Comparison of ENCODE assay signal across 17 cellular contexts in the genomic region with DNA sequence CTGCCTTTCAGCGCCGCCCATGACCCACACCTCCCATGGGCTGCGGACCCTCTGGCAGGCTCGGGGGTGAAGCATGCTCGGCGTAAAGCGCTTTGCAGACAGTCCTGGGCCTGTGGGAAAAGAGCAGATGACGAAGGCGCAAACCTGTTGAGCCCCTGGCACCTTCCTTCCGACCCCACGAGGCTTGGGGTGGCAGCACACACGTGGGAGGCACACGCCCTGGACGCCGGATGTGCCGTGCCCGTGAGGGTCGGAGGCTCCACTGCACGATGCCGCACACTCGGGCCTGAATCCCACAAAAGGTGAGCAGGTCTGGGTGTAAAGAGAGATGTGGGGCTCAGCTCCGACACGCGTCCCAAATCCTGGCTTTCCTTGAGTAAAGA.
"Had no signal": no experiment of that assay in that cellular context is flagged by ENCODE, and none has a peak within 500 bp of the region (broad histone marks: within the 10 kb centered on the region; RNA-seq: fewer than 3 reads in every experiment).

No MANE protein-coding gene starts in this region.

- H3K27ac ChIP-seq: coronary artery, heart left ventricle, neutrophil had no signal

- DNase-seq: effector CD4-positive, alpha-beta T cell; endodermal cell; hippocampal formation; kidney glomerular epithelial cell; mesenchymal stem cell; naive B cell; small intestine; stimulated activated CD4-positive, alpha-beta T cell treated with anti-CD3 and anti-CD28 coated beads, Interleukin-12 subunit alpha, Interleukin-12 subunit beta, amount 100 ng/mL, for 4 hours; stimulated activated naive CD4-positive, alpha-beta T cell; trophoblast cell had no signal

- H3K9me3 ChIP-seq: heart left ventricle, neutrophil had no signal

- H3K4me3 ChIP-seq: coronary artery, heart left ventricle, lung had no signal

- H3K36me3 ChIP-seq: neutrophil had no signal

- FAIRE-seq: endothelial cell of umbilical vein, frontal cortex, small intestine had no signal

- ATAC-seq: heart left ventricle, left lobe of liver had no signal

- H3K4me1 ChIP-seq: heart left ventricle had no signal

- H3K27me3 ChIP-seq: heart left ventricle, neutrophil had no signal
